Comparison of ENCODE assay signal across 8 cellular contexts in the genomic region with DNA sequence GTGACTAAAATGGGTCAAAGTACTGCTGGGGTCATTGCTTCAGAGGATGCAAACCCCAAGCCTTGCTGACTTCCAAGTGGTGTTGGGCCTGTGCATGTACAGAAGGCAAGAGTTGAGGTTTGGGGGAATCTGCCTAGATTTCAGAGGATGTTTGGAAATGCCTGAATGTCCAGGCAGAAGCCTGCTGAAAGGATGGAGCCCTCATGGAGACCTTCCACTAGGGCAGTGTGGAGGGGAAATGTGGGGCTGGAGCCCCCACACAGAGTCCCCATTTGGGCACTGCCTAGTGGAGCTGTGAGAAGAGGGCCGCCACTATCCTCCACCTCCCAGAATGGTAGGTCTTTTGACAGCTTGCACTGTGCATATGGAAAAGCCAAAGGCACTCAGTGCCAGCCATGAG.
"Had no signal": no experiment of that assay in that cellular context is flagged by ENCODE, and none has a peak within 500 bp of the region (broad histone marks: within the 10 kb centered on the region; RNA-seq: fewer than 3 reads in every experiment).

No MANE protein-coding gene starts in this region.

- ATAC-seq: GM12878 had no signal

- H3K4me3 ChIP-seq: GM12878 had no signal

- DNase-seq: GDM1, GF-D8 had no signal

- FAIRE-seq: G401.6, GM12878, GM12891, GM12892, GM18507, GM19239 had no signal
